Comparison of ENCODE assay signal across 38 cellular contexts in genomic region chr19:42652021-42652420, GRCh38. TPM values are rescaled to one million over a fixed set of nuclear protein-coding genes. Genes with fewer than 3 reads are reported as not detected.
"Had no signal": no experiment of that assay in that cellular context is flagged by ENCODE, and none has a peak within 500 bp of the region (broad histone marks: within the 10 kb centered on the region; RNA-seq: fewer than 3 reads in every experiment).

No MANE protein-coding gene starts in this region.

- H3K36me3 ChIP-seq: MG63 had no signal

- DNase-seq: Kasumi-1, MG63, MM.1S, MV-4-11, NCI-H1048, NCI-H1092, NCI-H1092 treated with DMSO at 0.1 percent for 48 hours, NCI-H1105, NCI-H1105 treated with DMSO at 0.1 percent for 48 hours, NCI-H1417, NCI-H1417 treated with DMSO at 0.1 percent for 48 hours, NCI-H1436, NCI-H1436 treated with DMSO at 0.1 percent for 48 hours, NCI-H146, NCI-H1694, NCI-H1694 treated with DMSO at 0.1 percent for 48 hours, NCI-H187, NCI-H187 treated with DMSO at 0.1 percent for 48 hours, NCI-H1930, NCI-H2029, NCI-H2029 treated with DMSO at 0.1 percent for 48 hours, NCI-H2081 treated with DMSO at 0.1 percent for 48 hours, NCI-H2107, NCI-H2171, NCI-H2171 treated with DMSO at 0.1 percent for 48 hours, NCI-H2227 treated with DMSO at 0.1 percent for 48 hours, NCI-H226, NCI-H345, NCI-H446, NCI-H446 treated with DMSO at 0.1 percent for 48 hours, NCI-H510A, NCI-H510A treated with DMSO at 0.1 percent for 48 hours, NCI-H524, NCI-H524 treated with DMSO at 0.1 percent for 48 hours had no signal

- H3K27me3 ChIP-seq: MG63 had no signal

- H3K4me3 ChIP-seq: MG63 had no signal

RNA-seq across cellular contexts. Expression of gene CEACAM8, which starts 57.3 kb away (rescaled TPM):
- total RNA-seq: LHCN-M2, M059J, MCF 10A, NCI-H460 had no signal
